In the genomic region with DNA sequence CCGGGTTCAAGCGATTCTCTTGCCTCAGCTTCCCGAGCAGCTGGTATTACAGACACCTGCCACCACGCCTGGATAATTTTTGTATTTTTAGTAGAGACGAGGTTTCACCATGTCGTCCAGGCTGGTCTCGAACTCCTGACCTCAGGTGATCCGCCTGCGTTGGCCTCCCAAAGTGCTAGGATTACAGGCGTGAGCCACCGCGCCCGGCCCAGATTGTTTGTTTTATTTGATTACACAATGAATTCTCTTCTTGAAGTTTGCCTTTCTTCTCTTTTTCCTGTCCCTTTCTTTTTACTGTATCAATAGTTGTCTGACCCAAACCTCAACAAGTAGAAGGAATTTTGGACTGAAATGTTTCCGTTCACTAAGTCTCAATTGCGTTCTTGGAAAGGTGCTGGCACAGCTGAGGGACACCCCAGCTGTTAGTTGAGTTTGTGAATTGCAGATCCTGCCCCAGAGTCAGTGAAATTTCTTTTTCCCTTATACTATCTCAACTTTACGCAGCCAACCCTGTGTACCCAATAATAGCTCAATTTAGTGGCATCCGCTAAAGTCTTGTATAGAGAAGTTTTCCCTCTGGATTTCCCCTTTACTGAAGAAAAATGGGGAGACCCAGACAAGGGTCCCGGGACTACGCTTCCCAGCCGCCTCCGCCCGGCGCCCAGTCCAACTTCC, we compare ENCODE assay signal across 8 cellular contexts. TPM values are rescaled to one million over a fixed set of nuclear protein-coding genes. Genes with fewer than 3 reads are reported as not detected.
DNase-seq lines count a peak whose midpoint lies in the region; ATAC-seq and TF ChIP-seq lines count a peak whose summit lies in the region.

No MANE protein-coding gene starts in this region.

- peaks cover 0 to 6% (median 0%) of the 10 kb centered on the region in 5 experiments for H3K9me3 Mint-ChIP-seq in brain
- H3K9me3 Mint-ChIP-seq in naive B cell, result peaks cover 0 to 3% (median 0%) of the 10 kb centered on the region in 7 donors

- H3K36me3 Mint-ChIP-seq in brain (no peaks in the 10 kb centered on the region), naive B cell (no peaks in the 10 kb centered on the region)

- H3K9me3 ChIP-seq in AG04450 (ENCODE audit: control insufficient read depth, insufficient read depth, low read length) (no peaks in the 10 kb centered on the region), ascending aorta (no peaks in the 10 kb centered on the region), prostate gland (no peaks in the 10 kb centered on the region)

- H3K4me1 Mint-ChIP-seq in brain (peaks cover 65% of the 10 kb centered on the region), naive B cell (peaks cover 14 to 38% (median 25%) of the 10 kb centered on the region in 3 donors)

- no peak for TF ChIP-seq CTCF in AG04450 (IDR thresholded peaks at IDR 0.05; ENCODE audit: low read depth, low read length)
- no peak for TF ChIP-seq CTCF in HL-60 (IDR thresholded peaks at IDR 0.05; ENCODE audit: insufficient read depth, low read length)
- no peak for TF ChIP-seq CTCF in brain (conservative IDR thresholded peaks at IDR 0.05)
- no peak for TF ChIP-seq CTCF in ascending aorta (IDR thresholded peaks at IDR 0.05)
- TF ChIP-seq CTCF in prostate gland (IDR thresholded peaks at IDR 0.05), result no peak

- WGBS in prostate gland, result 52% methylated on average over 23 of the region's 23 CpGs

- H3K27ac Mint-ChIP-seq in brain (peak overlapping the region; percentile 56 to 95 (median 80)), naive B cell (peak overlapping the region in 4 of 6 donors; percentile 51 to 88 (median 72))

- no peak for ATAC-seq in naive B cell (ENCODE audit: low read depth in 2 of 2)

- H3K36me3 ChIP-seq in ascending aorta (no peaks in the 10 kb centered on the region), prostate gland (no peaks in the 10 kb centered on the region)

- no peak for TF ChIP-seq POLR2A in prostate gland (IDR thresholded peaks at IDR 0.05)

- POLR2A ChIA-PET in AG04450 (lab: Yijun Ruan, JAX), result interaction anchor here (1.6 kb wide), 1 partner anchor 13 kb away, joined by 7 read pairs; no protein-coding TSS in a partner anchor

- peak overlapping the region; percentile 25; the same call in 1 of the 2 replicates for H3K4me3 ChIP-seq in AG04450 (ENCODE audit: low read depth, low read length)
- 0 out of 2 replicates have a peak overlapping the region, but pooled peaks have one; percentile 1 for H3K4me3 ChIP-seq in HL-60 (replicated peaks; ENCODE audit: insufficient read depth, low read length)
- H3K4me3 ChIP-seq in ascending aorta, result no peak overlapping the region
- no peak overlapping the region for H3K4me3 ChIP-seq in prostate gland

- H3K27me3 Mint-ChIP-seq in brain (no peaks in the 10 kb centered on the region), naive B cell (no peaks in the 10 kb centered on the region)

- peak overlapping the region; percentile 67 to 85 (median 82) for H3K4me3 Mint-ChIP-seq in brain
- peak overlapping the region; percentile 61 to 88 (median 84) for H3K4me3 Mint-ChIP-seq in naive B cell

- H3K27ac ChIP-seq in AG04450 (ENCODE audit: low read depth, low read length), result no peak overlapping the region
- H3K27ac ChIP-seq in HL-60 (replicated peaks), result peak overlapping the region; percentile 8; the same call in 1 of the 2 replicates
- H3K27ac ChIP-seq in ascending aorta, result peak overlapping the region in 1 of 2 donors; percentile 2
- H3K27ac ChIP-seq in prostate gland, result no peak overlapping the region

- no peaks in the 10 kb centered on the region for H3K27me3 ChIP-seq in AG04450 (ENCODE audit: control insufficient read depth, insufficient read depth, low read length)
- no peaks in the 10 kb centered on the region for H3K27me3 ChIP-seq in HL-60 (ENCODE audit: insufficient read depth, poor library complexity, severe bottlenecking)
- H3K27me3 ChIP-seq in ascending aorta, result no peaks in the 10 kb centered on the region
- no peaks in the 10 kb centered on the region for H3K27me3 ChIP-seq in prostate gland (replicated peaks; ENCODE audit: insufficient read depth)

- DNase-seq in AG04450 (ENCODE audit: low read depth, low spot score), result no peak
- no peak for DNase-seq in HL-60 (ENCODE audit: low read depth in 1 of 2, low spot score in 1 of 2)
- DNase-seq in naive B cell, result no peak
- no peak for DNase-seq in COR-L47 (lab: John Stamatoyannopoulos, UW)
- no peak for DNase-seq in ascending aorta (ENCODE audit: low spot score in 2 of 2)
- DNase-seq in prostate gland (ENCODE audit: low spot score), result no peak
- no peak for DNase-seq in HuH-7 (ENCODE audit: low spot score)

- CTCF ChIA-PET in AG04450 (lab: Charles Lee), result no interaction called here

- no peaks in the 10 kb centered on the region for H3K4me1 ChIP-seq in ascending aorta
- H3K4me1 ChIP-seq in prostate gland (replicated peaks), result no peaks in the 10 kb centered on the region

- intact Hi-C loops in ascending aorta (cut with DNase I), result loop anchor here (1.0 to 10.0 kb wide), 4 partner anchors 20 to 613 kb away; no protein-coding TSS in a partner anchor
- intact Hi-C loops in prostate gland (cut with DNase I), result loop anchor here (10.0 kb wide), 1 partner anchor 63 kb away; no protein-coding TSS in a partner anchor

RNA-seq across cellular contexts. Expression of a gene that starts 0.6 kb away (rescaled TPM):
- 3.9 TPM in 2 replicates for polyA plus RNA-seq in AG04450 (2011; rRNA removed)
- polyA minus RNA-seq in AG04450 (2011; rRNA and poly(A)+ RNA removed), result 3.0 and 5.0 TPM in 2 replicates
- polyA plus RNA-seq in brain (ENCODE audit: insufficient read depth, low read depth, low replicate concordance), result 3.4 TPM
- polyA plus RNA-seq in naive B cell (ENCODE audit: low read depth in 6 of 6), result 10 to 100 TPM; 18.4 to 30.7 (median 26.9) TPM
- total RNA-seq in ascending aorta, result 7.3 TPM
- 10 to 100 TPM; 10.3 to 30.2 TPM for total RNA-seq in prostate gland

Comparison
In these comparisons a context has a peak if more than half of its experiments do, and no peak if none do; other contexts are left out.
1. H3K4me3 ChIP-seq: peak in AG04450 (single experiment) and HL-60 (single experiment); none in ascending aorta (0 of 2) and prostate gland (0 of 2).